1 cellular context compared by ENCODE assay signal in the genomic region with DNA sequence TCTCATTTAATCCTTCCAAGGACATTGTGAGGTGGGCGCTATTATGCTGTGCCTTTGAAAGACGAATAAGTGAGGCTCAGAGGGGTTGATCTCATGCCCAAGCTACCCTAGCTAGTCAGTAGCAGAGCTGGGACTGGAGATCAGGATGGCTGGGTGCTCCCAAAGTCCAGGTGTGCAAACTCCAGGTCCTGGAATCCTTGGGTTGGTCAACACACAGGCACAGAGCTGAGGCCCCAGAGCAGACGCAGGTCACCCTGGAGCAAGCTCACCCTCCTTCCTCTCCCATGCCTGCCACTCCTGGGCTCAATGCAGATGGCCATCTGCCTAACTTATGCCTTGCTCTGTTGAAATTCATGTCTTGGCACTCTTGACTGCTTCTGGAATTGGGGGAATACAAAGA.
TF ChIP-seq lines count a peak whose summit lies in the region.

No MANE protein-coding gene starts in this region.

TF ChIP-seq in IMR-90, 13 proteins besides CTCF, POLR2A, EP300 and RAD21 (continued from another document):
- TF ChIP-seq, protein P1, sequence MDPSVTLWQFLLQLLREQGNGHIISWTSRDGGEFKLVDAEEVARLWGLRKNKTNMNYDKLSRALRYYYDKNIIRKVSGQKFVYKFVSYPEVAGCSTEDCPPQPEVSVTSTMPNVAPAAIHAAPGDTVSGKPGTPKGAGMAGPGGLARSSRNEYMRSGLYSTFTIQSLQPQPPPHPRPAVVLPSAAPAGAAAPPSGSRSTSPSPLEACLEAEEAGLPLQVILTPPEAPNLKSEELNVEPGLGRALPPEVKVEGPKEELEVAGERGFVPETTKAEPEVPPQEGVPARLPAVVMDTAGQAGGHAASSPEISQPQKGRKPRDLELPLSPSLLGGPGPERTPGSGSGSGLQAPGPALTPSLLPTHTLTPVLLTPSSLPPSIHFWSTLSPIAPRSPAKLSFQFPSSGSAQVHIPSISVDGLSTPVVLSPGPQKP (IDR thresholded peaks at IDR 0.05; ENCODE audit: borderline replicate concordance, low read depth, low read length): no peak
- no peak for TF ChIP-seq RCOR1 (IDR thresholded peaks at IDR 0.05; ENCODE audit: insufficient replicate concordance, low read length)
